16 cellular contexts compared by ENCODE assay signal in the genomic region with DNA sequence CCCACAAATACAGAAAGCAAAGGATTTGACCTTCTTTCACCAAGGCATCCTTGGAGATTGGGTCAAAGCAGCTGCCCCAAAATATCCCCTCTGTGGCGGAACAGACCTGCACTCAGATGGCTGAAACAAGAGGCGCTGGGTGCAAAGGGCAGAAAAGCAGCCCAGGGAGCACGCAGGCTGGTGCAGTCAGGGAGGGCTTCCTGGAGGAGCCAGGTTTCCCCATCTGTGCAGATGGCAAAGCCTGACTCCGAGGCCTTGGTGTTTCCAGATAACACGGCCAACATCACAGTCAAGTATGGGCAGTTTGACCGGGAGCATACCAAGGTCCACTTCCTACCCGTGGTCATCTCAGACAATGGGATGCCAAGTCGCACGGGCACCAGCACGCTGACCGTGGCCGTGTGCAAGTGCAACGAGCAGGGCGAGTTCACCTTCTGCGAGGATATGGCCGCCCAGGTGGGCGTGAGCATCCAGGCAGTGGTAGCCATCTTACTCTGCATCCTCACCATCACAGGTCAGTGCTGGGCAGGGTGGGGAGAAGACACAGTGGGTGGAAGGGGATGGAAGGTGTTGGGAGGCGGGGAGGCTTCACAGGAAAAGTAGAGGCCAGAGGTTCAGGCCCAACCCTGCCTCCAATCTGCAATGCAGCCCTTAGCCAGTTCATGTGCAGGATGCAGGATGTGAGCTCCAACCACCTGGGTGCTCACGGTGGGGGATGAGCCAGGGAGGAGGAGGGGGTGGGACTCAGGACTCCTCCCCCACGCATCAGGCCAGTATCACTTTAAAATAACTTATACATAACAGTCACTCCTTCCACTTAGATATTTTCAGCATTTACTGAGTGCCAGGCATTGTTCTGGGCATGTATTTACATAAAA. TPM values are rescaled to one million over a fixed set of nuclear protein-coding genes. Genes with fewer than 3 reads are reported as not detected.
"Had no signal": no experiment of that assay in that cellular context is flagged by ENCODE, and none has a peak within 500 bp of the region (broad histone marks: within the 10 kb centered on the region; RNA-seq: fewer than 3 reads in every experiment).

No MANE protein-coding gene starts in this region.

- H3K4me3 ChIP-seq: colonic mucosa, ovary, skin epidermis, tibial nerve had no signal

- H3K27ac ChIP-seq: colonic mucosa, ovary, skin epidermis had no signal

- H3K4me3 Mint-ChIP-seq: activated CD8-positive, alpha-beta memory T cell treated with anti-CD3 and anti-CD28 coated beads, Interleukin-2, amount 10 ng/mL, durations not matched to agents 7 days and 5 days; activated naive CD8-positive, alpha-beta T cell treated with anti-CD3 and anti-CD28 coated beads for 36 hours; memory B cell; nephron progenitor cell; stimulated activated effector memory CD8-positive, alpha-beta T cell treated with anti-CD3 and anti-CD28 coated beads, Interleukin-12 subunit alpha, Interleukin-12 subunit beta, amount 100 ng/mL, for 72 hours had no signal

- ATAC-seq: activated CD8-positive, alpha-beta memory T cell treated with anti-CD3 and anti-CD28 coated beads, Interleukin-2, amount 10 ng/mL, durations not matched to agents 7 days and 5 days; left lobe of liver; stimulated activated effector memory CD8-positive, alpha-beta T cell treated with anti-CD3 and anti-CD28 coated beads, Interleukin-12 subunit alpha, Interleukin-12 subunit beta, amount 100 ng/mL, for 72 hours had no signal

- H3K36me3 Mint-ChIP-seq: activated CD8-positive, alpha-beta memory T cell treated with anti-CD3 and anti-CD28 coated beads, Interleukin-2, amount 10 ng/mL, durations not matched to agents 7 days and 5 days; activated naive CD8-positive, alpha-beta T cell treated with anti-CD3 and anti-CD28 coated beads for 36 hours; memory B cell; stimulated activated effector memory CD8-positive, alpha-beta T cell treated with anti-CD3 and anti-CD28 coated beads, Interleukin-12 subunit alpha, Interleukin-12 subunit beta, amount 100 ng/mL, for 72 hours had no signal

- H3K4me1 ChIP-seq: colonic mucosa had no signal

- H3K27me3 ChIP-seq: colonic mucosa, ovary, tibial nerve had no signal

- H3K4me1 Mint-ChIP-seq: activated CD8-positive, alpha-beta memory T cell treated with anti-CD3 and anti-CD28 coated beads, Interleukin-2, amount 10 ng/mL, durations not matched to agents 7 days and 5 days; activated naive CD8-positive, alpha-beta T cell treated with anti-CD3 and anti-CD28 coated beads for 36 hours; memory B cell; stimulated activated effector memory CD8-positive, alpha-beta T cell treated with anti-CD3 and anti-CD28 coated beads, Interleukin-12 subunit alpha, Interleukin-12 subunit beta, amount 100 ng/mL, for 72 hours had no signal

- DNase-seq: activated CD4-positive, alpha-beta T cell treated with anti-CD3 and anti-CD28 coated beads, Interleukin-2, amount 50 U/mL, for 1 hour; activated CD8-positive, alpha-beta memory T cell treated with anti-CD3 and anti-CD28 coated beads, Interleukin-2, amount 10 ng/mL, durations not matched to agents 7 days and 5 days; activated gamma-delta T cell treated with Interleukin-2 at 50 U/mL for 16 hours; activated naive CD8-positive, alpha-beta T cell treated with anti-CD3 and anti-CD28 coated beads for 36 hours; activated T-cell treated with anti-CD3 and anti-CD28 coated beads, Interleukin-2, amount 50 U/mL, for 48 hours; colonic mucosa; ovary; SIG-M5; T-helper 2 cell had no signal

- H3K27ac Mint-ChIP-seq: activated CD8-positive, alpha-beta memory T cell treated with anti-CD3 and anti-CD28 coated beads, Interleukin-2, amount 10 ng/mL, durations not matched to agents 7 days and 5 days; activated naive CD8-positive, alpha-beta T cell treated with anti-CD3 and anti-CD28 coated beads for 36 hours; memory B cell; stimulated activated effector memory CD8-positive, alpha-beta T cell treated with anti-CD3 and anti-CD28 coated beads, Interleukin-12 subunit alpha, Interleukin-12 subunit beta, amount 100 ng/mL, for 72 hours had no signal

- H3K9me3 Mint-ChIP-seq: activated naive CD8-positive, alpha-beta T cell treated with anti-CD3 and anti-CD28 coated beads for 36 hours; memory B cell; stimulated activated effector memory CD8-positive, alpha-beta T cell treated with anti-CD3 and anti-CD28 coated beads, Interleukin-12 subunit alpha, Interleukin-12 subunit beta, amount 100 ng/mL, for 72 hours had no signal

- H3K36me3 ChIP-seq: colonic mucosa, ovary had no signal

- H3K9me3 ChIP-seq: colonic mucosa, ovary had no signal

RNA-seq across cellular contexts. Expression of gene BEAN1, which starts 26.4 kb away (rescaled TPM):
- total RNA-seq: activated CD8-positive, alpha-beta memory T cell treated with anti-CD3 and anti-CD28 coated beads, Interleukin-2, amount 10 ng/mL, durations not matched to agents 7 days and 5 days; activated naive CD8-positive, alpha-beta T cell treated with anti-CD3 and anti-CD28 coated beads for 36 hours; bronchial epithelial cell had no signal

RNA-seq across cellular contexts. Expression of gene CDH5, which starts 34.3 kb away (rescaled TPM):
- total RNA-seq: activated CD8-positive, alpha-beta memory T cell treated with anti-CD3 and anti-CD28 coated beads, Interleukin-2, amount 10 ng/mL, durations not matched to agents 7 days and 5 days; activated naive CD8-positive, alpha-beta T cell treated with anti-CD3 and anti-CD28 coated beads for 36 hours; bronchial epithelial cell had no signal
